Comparison of ENCODE assay signal across 23 cellular contexts in the genomic region with DNA sequence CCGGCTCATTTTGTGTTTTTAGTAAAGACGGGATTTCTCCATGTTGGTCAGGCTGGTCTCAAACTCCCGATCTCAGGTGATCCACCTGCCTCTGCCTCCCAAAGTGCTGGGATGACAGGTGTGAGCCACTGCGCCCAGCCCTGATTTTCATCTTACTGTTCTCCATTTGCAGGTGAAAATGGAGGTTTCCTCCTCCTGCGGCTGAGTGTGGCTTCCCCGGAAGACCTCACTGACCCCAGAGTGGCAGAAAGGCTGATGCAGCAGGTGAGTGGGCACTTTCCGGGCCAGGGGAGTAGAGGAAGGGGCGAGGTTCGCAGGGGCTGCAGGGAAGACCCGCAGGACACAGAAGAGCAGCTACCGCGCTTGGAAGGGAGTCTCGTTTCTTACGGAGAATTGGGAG. TPM values are rescaled to one million over a fixed set of nuclear protein-coding genes. Genes with fewer than 3 reads are reported as not detected.
DNase-seq lines count a peak whose midpoint lies in the region; ATAC-seq, FAIRE-seq and TF ChIP-seq lines count a peak whose summit lies in the region.
"Had no signal": no experiment of that assay in that cellular context is flagged by ENCODE, and none has a peak within 500 bp of the region (broad histone marks: within the 10 kb centered on the region; RNA-seq: fewer than 3 reads in every experiment).

No MANE protein-coding gene starts in this region.

- H3K27me3 ChIP-seq in right lobe of liver = no peaks in the 10 kb centered on the region
- no peaks in the 10 kb centered on the region; a peak in 1 of 5 replicates for H3K27me3 ChIP-seq in HepG2 (ENCODE audit: control insufficient read depth in 1 of 2, insufficient read depth in 2 of 2, low read length in 2 of 2)
- no peaks in the 10 kb centered on the region for H3K27me3 ChIP-seq in colonic mucosa
- no peaks in the 10 kb centered on the region for H3K27me3 ChIP-seq in MG63
- H3K27me3 ChIP-seq: SJCRH30 had no signal

- H3K4me2 ChIP-seq in HepG2 (ENCODE audit: low read depth, low read length) = no peak overlapping the region
- H3K4me2 ChIP-seq: KMS-11 had no signal

- BruUV-seq in HepG2 (replicated peaks; lab: Mats Ljungman, UMichigan) = no TSS peak

- TF ChIP-seq POLR2A in right lobe of liver (IDR thresholded peaks at IDR 0.05) (no peak), HepG2 (IDR thresholded peaks at IDR 0.05; ENCODE audit: insufficient read depth in 1 of 2, low read depth in 2 of 2, low read length in 2 of 2) (no peak)

- intact Hi-C loops in right lobe of liver (cut with DNase I) = no loop called here
- intact Hi-C loops in HepG2 (cut with micrococcal nuclease; ENCODE audit: unreplicated experiment) = no loop called here
- intact Hi-C loops in colonic mucosa (cut with DNase I) = loop anchor here (5.0 kb wide), 1 partner anchor 112 kb away; no protein-coding TSS in a partner anchor

- H3K36me3 Mint-ChIP-seq in nephron progenitor cell (ENCODE audit: low read depth) = no peaks in the 10 kb centered on the region
- peaks cover 13% of the 10 kb centered on the region for H3K36me3 Mint-ChIP-seq in stimulated activated effector memory CD8-positive, alpha-beta T cell treated with anti-CD3 and anti-CD28 coated beads, Interleukin-12 subunit alpha, Interleukin-12 subunit beta, amount 100 ng/mL, for 72 hours

- WGBS in right lobe of liver (ENCODE audit: insufficient coverage, low coverage, low lambda C conversion rate, missing lambda C conversion rate) = 73% methylated on average over 3 of the region's 14 CpGs
- 93% methylated on average over 14 of the region's 14 CpGs for whole genome bisulfite sequencing in HepG2 (ENCODE audit: low lambda C conversion rate)

- no peak for TF ChIP-seq RAD21 in HepG2 (CRISPR knock-in tag; IDR thresholded peaks at IDR 0.05)

- H3K27ac Mint-ChIP-seq in nephron progenitor cell = peak overlapping the region; percentile 64
- H3K27ac Mint-ChIP-seq in stimulated activated effector memory CD8-positive, alpha-beta T cell treated with anti-CD3 and anti-CD28 coated beads, Interleukin-12 subunit alpha, Interleukin-12 subunit beta, amount 100 ng/mL, for 72 hours = no peak overlapping the region
- H3K27ac Mint-ChIP-seq: CD8-positive, alpha-beta memory T cell had no signal

- H3K4me1 Mint-ChIP-seq in nephron progenitor cell = peaks cover 62% of the 10 kb centered on the region
- H3K4me1 Mint-ChIP-seq in stimulated activated effector memory CD8-positive, alpha-beta T cell treated with anti-CD3 and anti-CD28 coated beads, Interleukin-12 subunit alpha, Interleukin-12 subunit beta, amount 100 ng/mL, for 72 hours = no peaks in the 10 kb centered on the region
- H3K4me1 Mint-ChIP-seq: CD8-positive, alpha-beta memory T cell had no signal

- no peak overlapping the region for H3K27ac ChIP-seq in right lobe of liver
- no peak overlapping the region for H3K27ac ChIP-seq in HepG2 (ENCODE audit: extremely low read length, insufficient read depth, low read length)
- H3K27ac ChIP-seq in colonic mucosa = peak overlapping the region; percentile 81
- H3K27ac ChIP-seq: C4-2B, KMS-11, SJCRH30 had no signal

- FAIRE-seq in HepG2 (lab: Jason Lieb, UNC) = no peak
- FAIRE-seq: A204.1, D721Med, GM19239, RCC 7860 had no signal

- H3K4me3 ChIP-seq in right lobe of liver (no peak overlapping the region), HepG2 (replicated peaks in 1 of 3; ENCODE audit: insufficient read depth in 1 of 3, low read depth in 2 of 3, low read length in 3 of 3) (no peak overlapping the region), colonic mucosa (no peak overlapping the region), MG63 (no peak overlapping the region)
- H3K4me3 ChIP-seq: SJCRH30 had no signal

- peaks cover 14% of the 10 kb centered on the region for H3K27me3 Mint-ChIP-seq in nephron progenitor cell (ENCODE audit: low read depth, poor library complexity)

- POLR2A ChIA-PET in HepG2 (lab: Yijun Ruan, JAX) = no interaction called here

- CTCF ChIA-PET in HepG2 (lab: Yijun Ruan, JAX; ENCODE audit: low intra/inter-chr PET ratio, low total read pairs) = no interaction called here

- no peak for TF ChIP-seq CTCF in right lobe of liver (IDR thresholded peaks at IDR 0.05)
- TF ChIP-seq CTCF in HepG2 (CRISPR knock-in tag; IDR thresholded peaks at IDR 0.05) = no peak
- no peak for TF ChIP-seq CTCF in colonic mucosa (IDR thresholded peaks at IDR 0.05)
- no peak for TF ChIP-seq CTCF in nephron progenitor cell (IDR thresholded peaks at IDR 0.05)

- H3K79me2 ChIP-seq in HepG2 (ENCODE audit: insufficient read depth, low read length) = no peaks in the 10 kb centered on the region

- H3K36me3 ChIP-seq in right lobe of liver = peaks cover 0 to 37% (median 19%) of the 10 kb centered on the region in 4 donors
- H3K36me3 ChIP-seq in HepG2 (replicated peaks in 1 of 2; ENCODE audit: control insufficient read depth in 1 of 2, insufficient read depth in 2 of 2, low read length in 2 of 2) = no peaks in the 10 kb centered on the region
- no peaks in the 10 kb centered on the region for H3K36me3 ChIP-seq in colonic mucosa
- no peaks in the 10 kb centered on the region for H3K36me3 ChIP-seq in MG63
- H3K36me3 ChIP-seq: SJCRH30 had no signal

- in situ Hi-C loops in HepG2 (cut with HindIII; ENCODE audit: extremely low pct_ligation_motif_present, low pct_unique_long_range_greater_than_20kb) = no loop called here

- no peak overlapping the region for H2AFZ ChIP-seq in HepG2 (ENCODE audit: low read length)

- H4K20me1 ChIP-seq in HepG2 (ENCODE audit: insufficient read depth, low read length) = no peaks in the 10 kb centered on the region

- ATAC-seq in right lobe of liver (no peak), HepG2 (no peak), HG03565 (IDR thresholded peaks at IDR 0.05; ENCODE audit: unreplicated experiment) (no peak)
- ATAC-seq in stimulated activated effector memory CD8-positive, alpha-beta T cell treated with anti-CD3 and anti-CD28 coated beads, Interleukin-12 subunit alpha, Interleukin-12 subunit beta, amount 100 ng/mL, for 72 hours = no peak

- peak; percentile 20 to 42 (median 22) for DNase-seq in right lobe of liver
- no peak for DNase-seq in HepG2 (ENCODE audit: low spot score)
- DNase-seq in colonic mucosa = no peak
- DNase-seq in nephron progenitor cell = no peak
- no peak for DNase-seq in MG63
- no peak for DNase-seq in stimulated activated effector memory CD8-positive, alpha-beta T cell treated with anti-CD3 and anti-CD28 coated beads, Interleukin-12 subunit alpha, Interleukin-12 subunit beta, amount 100 ng/mL, for 72 hours (ENCODE audit: low spot score in 2 of 2)
- no peak for DNase-seq in NCI-H526 treated with DMSO at 0.1 percent for 48 hours (lab: John Stamatoyannopoulos, UW)
- DNase-seq: CD8-positive, alpha-beta memory T cell; DMS53; GDM1; NCI-H1105; NCI-H2029 treated with DMSO at 0.1 percent for 48 hours; NCI-H446; NCI-H526; OCI-M1; SJCRH30 had no signal

- H3K9me3 ChIP-seq in right lobe of liver (no peaks in the 10 kb centered on the region), HepG2 (ENCODE audit: low read length) (no peaks in the 10 kb centered on the region), colonic mucosa (no peaks in the 10 kb centered on the region), MG63 (no peaks in the 10 kb centered on the region)
- H3K9me3 ChIP-seq: SJCRH30 had no signal

- H3K4me3 Mint-ChIP-seq in nephron progenitor cell = no peak overlapping the region
- H3K4me3 Mint-ChIP-seq in stimulated activated effector memory CD8-positive, alpha-beta T cell treated with anti-CD3 and anti-CD28 coated beads, Interleukin-12 subunit alpha, Interleukin-12 subunit beta, amount 100 ng/mL, for 72 hours = no peak overlapping the region
- H3K4me3 Mint-ChIP-seq: CD8-positive, alpha-beta memory T cell had no signal

- H3K4me1 ChIP-seq in right lobe of liver (peaks cover 0 to 5% (median 0%) of the 10 kb centered on the region in 4 donors), HepG2 (ENCODE audit: insufficient read depth, low read length) (0 out of 2 replicates have a peak, but pooled peaks cover 8% of the 10 kb centered on the region), colonic mucosa (peaks cover 10% of the 10 kb centered on the region)
- H3K4me1 ChIP-seq: SJCRH30 had no signal

- no peak overlapping the region for H3K9ac ChIP-seq in HepG2 (ENCODE audit: insufficient read depth, low read depth, low read length)
- H3K9ac ChIP-seq in colonic mucosa (ENCODE audit: low read depth in 2 of 2, low read length in 2 of 2) = no peak overlapping the region
- H3K9ac ChIP-seq: KMS-11 had no signal

- H3K9me3 Mint-ChIP-seq in nephron progenitor cell = no peaks in the 10 kb centered on the region
- H3K9me3 Mint-ChIP-seq in stimulated activated effector memory CD8-positive, alpha-beta T cell treated with anti-CD3 and anti-CD28 coated beads, Interleukin-12 subunit alpha, Interleukin-12 subunit beta, amount 100 ng/mL, for 72 hours = no peaks in the 10 kb centered on the region
- H3K9me3 Mint-ChIP-seq: CD8-positive, alpha-beta memory T cell had no signal

- TF ChIP-seq EP300 in HepG2 (IDR thresholded peaks at IDR 0.05; ENCODE audit: low read depth in 2 of 2, low read length in 2 of 2) (no peak), HepG2 (CRISPR knock-in tag; IDR thresholded peaks at IDR 0.05; ENCODE audit: borderline replicate concordance) (no peak)

RNA-seq across cellular contexts. Expression of gene MUC20, which starts 8.7 kb away (rescaled TPM):
- total RNA-seq in right lobe of liver (10 to 100 TPM in 4 of 6 experiments, 1 to 10 TPM in 2; 1.9 to 40.7 (median 22.6) TPM), HepG2 (2016; rRNA removed; fragmentation: Illumina TruSeq; extraction: Trizol) (0.24 TPM in 1 of 2 replicates, not detected in the other), colonic mucosa (100 to 1,000 TPM in 1 of 2 donors, 10 to 100 TPM in 1; 58.1 to 170 TPM)
- not detected in 2 replicates for total RNA-seq in HepG2 (2016; cell fraction: cytosol; rRNA removed; fragmentation: Illumina TruSeq; extraction: Trizol; ENCODE audit: low read depth)
- 0.09 TPM in 1 of 2 replicates, not detected in the other for total RNA-seq in HepG2 (2016; cell fraction: insoluble cytoplasmic fraction; rRNA removed; fragmentation: Illumina TruSeq; extraction: Trizol)
- not detected in 2 replicates for total RNA-seq in HepG2 (2016; cell fraction: membrane; rRNA removed; fragmentation: Illumina TruSeq; extraction: Trizol)
- total RNA-seq in HepG2 (2016; cell fraction: nucleus; rRNA removed; fragmentation: Illumina TruSeq; extraction: Trizol) = 0.34 TPM in 1 of 2 replicates, not detected in the other
- polyA plus RNA-seq in HepG2 (2011; rRNA removed) = 0.83 and 1.2 TPM in 2 replicates
- 0.35 and 0.39 TPM in 2 replicates for polyA plus RNA-seq in HepG2 (2011; cell fraction: cytosol; rRNA removed)
- 4.6 and 6.0 TPM in 2 replicates for polyA plus RNA-seq in HepG2 (2011; cell fraction: nucleus; rRNA removed)
- polyA plus RNA-seq in HepG2 (2012) = 1.5 and 1.9 TPM in 2 replicates
- polyA plus RNA-seq in HepG2 (2016; cell fraction: cytosol; fragmentation: Illumina TruSeq; extraction: Trizol; ENCODE audit: low read depth) = 0.11 TPM in 1 of 2 replicates, not detected in the other
- 0.23 TPM in 1 of 2 replicates, not detected in the other for polyA plus RNA-seq in HepG2 (2016; cell fraction: insoluble cytoplasmic fraction; fragmentation: Illumina TruSeq; extraction: Trizol; ENCODE audit: low read depth)
- polyA plus RNA-seq in HepG2 (2016; cell fraction: membrane; fragmentation: Illumina TruSeq; extraction: Trizol; ENCODE audit: low read depth) = 0.16 and 0.24 TPM in 2 replicates
- polyA plus RNA-seq in HepG2 (2016; cell fraction: nucleus; fragmentation: Illumina TruSeq; extraction: Trizol; ENCODE audit: insufficient read depth, low read depth) = 0.79 and 1.7 TPM in 2 replicates
- 0.23 and 0.48 TPM in 2 replicates for polyA minus RNA-seq in HepG2 (2011; rRNA and poly(A)+ RNA removed; ENCODE audit: low replicate concordance)
- not detected in 2 replicates for polyA minus RNA-seq in HepG2 (2011; cell fraction: cytosol; rRNA and poly(A)+ RNA removed)
- polyA minus RNA-seq in HepG2 (2011; cell fraction: nucleus; rRNA and poly(A)+ RNA removed) = 1.2 TPM in 1 of 2 replicates, not detected in the other
- not detected in 2 replicates for total RNA-seq in MG63 (2014; rRNA removed; shearing (Covaris generic); ENCODE audit: low replicate concordance)
- total RNA-seq: SJCRH30 had no signal
- polyA plus RNA-seq: CD8-positive, alpha-beta memory T cell had no signal

Comparison
In these comparisons a context has a peak if more than half of its experiments do, and no peak if none do; other contexts are left out.
1. DNase-seq: peak in right lobe of liver (3 of 3); none in HepG2 (single experiment), colonic mucosa (single experiment), nephron progenitor cell (single experiment), MG63 (single experiment), stimulated activated effector memory CD8-positive, alpha-beta T cell treated with anti-CD3 and anti-CD28 coated beads, Interleukin-12 subunit alpha, Interleukin-12 subunit beta, amount 100 ng/mL, for 72 hours (0 of 2) and NCI-H526 treated with DMSO at 0.1 percent for 48 hours (single experiment).